In genomic region chr17:49114703-49115102, GRCh38 we compare ENCODE assay signal across 17 cellular contexts. TPM values are rescaled to one million over a fixed set of nuclear protein-coding genes. Genes with fewer than 3 reads are reported as not detected.
A peak's percentile ranks its signal among the peaks of the same experiment; 100 is the strongest.
DNase-seq lines count a peak whose midpoint lies in the region; ATAC-seq, FAIRE-seq and TF ChIP-seq lines count a peak whose summit lies in the region.
"Had no signal": no experiment of that assay in that cellular context is flagged by ENCODE, and none has a peak within 500 bp of the region (broad histone marks: within the 10 kb centered on the region; RNA-seq: fewer than 3 reads in every experiment).

No MANE protein-coding gene starts in this region.

- WGBS in K562 (ENCODE audit: insufficient coverage, low coverage, missing lambda C conversion rate), result 0% methylated on average over 1 of the region's 1 CpG

- peak overlapping the region; percentile 12; the same call in 1 of the 2 replicates for H2AFZ ChIP-seq in K562 (ENCODE audit: low read depth, low read length)

- FAIRE-seq in K562 (lab: Jason Lieb, UNC), result no peak
- FAIRE-seq: H1 had no signal

- no peak for TF ChIP-seq CTCF in K562 (IDR thresholded peaks at IDR 0.05 in 2 of 3, conservative IDR thresholded peaks at IDR 0.05 in 1 of 3; ENCODE audit: insufficient read depth in 2 of 3, low read depth in 1 of 3, low read length in 3 of 3)

- H4K20me1 ChIP-seq in K562 (replicated peaks; ENCODE audit: control insufficient read depth, insufficient read depth, low read length), result no peaks in the 10 kb centered on the region

- in situ Hi-C loops in K562 (cut with MboI), result no loop called here

- no peak for TF ChIP-seq EP300 in K562 (IDR thresholded peaks at IDR 0.05; ENCODE audit: low read length)

- BruUV-seq in K562 (replicated peaks; lab: Mats Ljungman, UMichigan), result no TSS peak

- CTCF ChIA-PET in K562 (lab: Yijun Ruan, JAX; ENCODE audit: low intra/inter-chr PET ratio), result no interaction called here

- H3K9me3 ChIP-seq in K562 (replicated peaks; ENCODE audit: control insufficient read depth, insufficient read depth, low read depth, low read length), result no peaks in the 10 kb centered on the region
- H3K9me3 ChIP-seq: HAP-1 had no signal

- H3K4me2 ChIP-seq in K562 (ENCODE audit: insufficient read depth, low read length), result no peak overlapping the region

- H3K9me1 ChIP-seq in K562 (ENCODE audit: control insufficient read depth, insufficient read depth, low read length), result no peaks in the 10 kb centered on the region

- intact Hi-C loops in K562 (cut with micrococcal nuclease), result no loop called here

- H3K4me1 ChIP-seq in K562 (replicated peaks in 1 of 2; ENCODE audit: control insufficient read depth in 2 of 2, insufficient read depth in 2 of 2, low read length in 2 of 2), result no peaks in the 10 kb centered on the region; a peak in 1 of 5 replicates
- H3K4me1 ChIP-seq: HAP-1 had no signal

- no peaks in the 10 kb centered on the region for H3K79me2 ChIP-seq in K562 (ENCODE audit: control insufficient read depth, insufficient read depth, low read length)

- no peak for TF ChIP-seq RAD21 in K562 (CRISPR knock-in tag; conservative IDR thresholded peaks at IDR 0.05 in 1 of 2, IDR thresholded peaks at IDR 0.05 in 1 of 2)

- H3K27ac ChIP-seq in K562 (ENCODE audit: extremely low read depth, low read depth, low read length) (no peak overlapping the region), epithelial cell of prostate (peak overlapping the region; percentile 53)
- H3K27ac ChIP-seq: HL-60 had no signal

- H3K36me3 ChIP-seq in K562 (ENCODE audit: control insufficient read depth, insufficient read depth, low read length), result no peaks in the 10 kb centered on the region
- H3K36me3 ChIP-seq: HAP-1 had no signal

- peaks cover 0 to 3% of the 10 kb centered on the region in 2 experiments; a peak in 1 of 5 replicates for H3K27me3 ChIP-seq in K562 (ENCODE audit: control insufficient read depth in 2 of 2, insufficient read depth in 2 of 2, low read length in 2 of 2)

- DNase-seq in NCI-H226, result peak; percentile 23
- DNase-seq in K562 (ENCODE audit: extremely low read depth in 1 of 4, low spot score in 3 of 4), result no peak
- DNase-seq in epithelial cell of prostate (ENCODE audit: low read depth, low spot score), result no peak
- DNase-seq in renal cortical epithelial cell (ENCODE audit: low read depth), result peak; percentile 77
- no peak for DNase-seq in activated CD4-positive, alpha-beta T cell treated with anti-CD3 and anti-CD28 coated beads for 1 hour
- DNase-seq: CD8-positive, alpha-beta T cell; COR-L47; DND-41; GDM1; IMR-90 had no signal

- peak; percentile 53; the same call in 2 of the 3 replicates for ATAC-seq in K562
- no peak for ATAC-seq in HG02642 (IDR thresholded peaks at IDR 0.05; ENCODE audit: poor library complexity, unreplicated experiment)
- ATAC-seq in HG03520 (IDR thresholded peaks at IDR 0.05; ENCODE audit: unreplicated experiment), result no peak
- ATAC-seq: CD8-positive, alpha-beta T cell had no signal

- POLR2A ChIA-PET in K562 (lab: Yijun Ruan, JAX), result no interaction called here

- no peak for TF ChIP-seq POLR2A in K562 (conservative IDR thresholded peaks at IDR 0.05)

- no peak overlapping the region for H3K9ac ChIP-seq in K562 (ENCODE audit: insufficient read depth in 1 of 2, low read depth in 2 of 2, low read length in 2 of 2)

- H3K4me3 ChIP-seq in K562, result no peak overlapping the region
- H3K4me3 ChIP-seq: HAP-1 had no signal

TF ChIP-seq in K562, 482 proteins besides CTCF, POLR2A, EP300 and RAD21:
- no peak for TF ChIP-seq DDX20 (tag; IDR thresholded peaks at IDR 0.05; ENCODE audit: low read depth)
- peak; percentile 22; the same call in 1 of the 2 replicates for TF ChIP-seq NFE2L1 (tag; IDR thresholded peaks at IDR 0.05; ENCODE audit: borderline replicate concordance, low read depth)
- no peak for TF ChIP-seq SMARCA5 (IDR thresholded peaks at IDR 0.05)
- TF ChIP-seq ZNF589 (CRISPR knock-in tag; IDR thresholded peaks at IDR 0.05; ENCODE audit: low read depth), result no peak
- TF ChIP-seq MAFG (tag; conservative IDR thresholded peaks at IDR 0.05), result peak; percentile 59
- TF ChIP-seq XRCC3 (IDR thresholded peaks at IDR 0.05), result no peak
- TF ChIP-seq NFE2 (IDR thresholded peaks at IDR 0.05; ENCODE audit: low read depth), result peak; percentile 44
- peak; percentile 17 for TF ChIP-seq CCNT2 (IDR thresholded peaks at IDR 0.05; ENCODE audit: borderline replicate concordance, extremely low read depth, insufficient read length, low read depth, low read length)
- TF ChIP-seq ZFPM2 (CRISPR knock-in tag; IDR thresholded peaks at IDR 0.05), result no peak
- TF ChIP-seq BMI1 (IDR thresholded peaks at IDR 0.05; ENCODE audit: low read length), result no peak
- TF ChIP-seq STAT6 (CRISPR knock-in tag; IDR thresholded peaks at IDR 0.05), result no peak
- peak in 1 of 2 experiments; percentile 14; a peak in 1 of 4 replicates for TF ChIP-seq TRIM24 (IDR thresholded peaks at IDR 0.05)
- TF ChIP-seq MCM5 (IDR thresholded peaks at IDR 0.05; ENCODE audit: low read depth), result no peak
- no peak for TF ChIP-seq STAT5A (IDR thresholded peaks at IDR 0.05; ENCODE audit: borderline replicate concordance, low read length)

RNA-seq across cellular contexts. Expression of gene B4GALNT2, which starts 17.9 kb away (rescaled TPM):
- 0.11 TPM in 1 of 2 replicates, not detected in the other for total RNA-seq in K562 (2011; cell fraction: chromatin; rRNA removed; ENCODE audit: low replicate concordance)
- total RNA-seq in K562 (2011; cell fraction: nucleolus; rRNA removed), result not detected in 2 replicates
- 0.07 and 0.08 TPM in 2 replicates for total RNA-seq in K562 (2011; cell fraction: nucleoplasm; rRNA removed)
- total RNA-seq in K562 (2014; rRNA removed), result not detected in 2 replicates
- total RNA-seq in K562 (2014; rRNA removed; fragmentation: Illumina TruSeq; extraction: Trizol), result not detected in 2 replicates
- total RNA-seq in K562 (2015; rRNA removed; fragmentation: Illumina TruSeq; extraction: Trizol), result not detected in 2 replicates
- 0.04 TPM in 1 of 2 replicates, not detected in the other for total RNA-seq in K562 (2021)
- polyA plus RNA-seq in K562 (2011; rRNA removed), result not detected in 2 replicates
- polyA plus RNA-seq in K562 (2011; cell fraction: cytosol; rRNA removed), result not detected in 2 replicates
- not detected in 2 replicates for polyA plus RNA-seq in K562 (2011; cell fraction: nucleus; rRNA removed)
- not detected in 2 replicates for polyA plus RNA-seq in K562 (2012)
- not detected in 2 replicates for polyA plus RNA-seq in K562 (2014; fragmentation: Illumina TruSeq; extraction: Trizol)
- polyA plus RNA-seq in K562 (2014; fragmentation: Nextera tagmentation; extraction: Ambion mirVana), result not detected
- not detected in 2 replicates for polyA plus RNA-seq in K562 (2014; rRNA removed)
- polyA minus RNA-seq in K562 (2011; rRNA and poly(A)+ RNA removed), result not detected in 2 replicates
- polyA minus RNA-seq in K562 (2011; cell fraction: cytosol; rRNA and poly(A)+ RNA removed), result not detected in 2 replicates
- not detected in 2 replicates for polyA minus RNA-seq in K562 (2011; cell fraction: nucleus; rRNA and poly(A)+ RNA removed)
- total RNA-seq in renal cortical epithelial cell, result 1.2 and 2.2 TPM in 2 replicates
- total RNA-seq: A673, H1, IMR-90 had no signal
- polyA plus RNA-seq: CD14-positive monocyte, H1, IMR-90 had no signal

Comparison
In these comparisons a context has a peak if more than half of its experiments do, and no peak if none do; other contexts are left out.
1. DNase-seq: peak in NCI-H226 (single experiment) and renal cortical epithelial cell (single experiment); none in K562 (0 of 4), epithelial cell of prostate (single experiment) and activated CD4-positive, alpha-beta T cell treated with anti-CD3 and anti-CD28 coated beads for 1 hour (single experiment).